In genomic region chr18:23711421-23711820, GRCh38 we compare ENCODE assay signal across 21 cellular contexts. TPM values are rescaled to one million over a fixed set of nuclear protein-coding genes. Genes with fewer than 3 reads are reported as not detected.
A peak's percentile ranks its signal among the peaks of the same experiment; 100 is the strongest.
DNase-seq lines count a peak whose midpoint lies in the region; ATAC-seq, FAIRE-seq and TF ChIP-seq lines count a peak whose summit lies in the region.
"Had no signal": no experiment of that assay in that cellular context is flagged by ENCODE, and none has a peak within 500 bp of the region (broad histone marks: within the 10 kb centered on the region; RNA-seq: fewer than 3 reads in every experiment).

No MANE protein-coding gene starts in this region.

- no peak overlapping the region for H3K4me3 Mint-ChIP-seq in stimulated activated naive B cell treated with anti-CD40 and anti-IgM and Interleukin-4, amounts not matched to agents 10 μg/mL and 1 μg/mL and 100 μg/mL, for 72 hours
- H3K4me3 Mint-ChIP-seq: CD4-positive, CD25-positive, alpha-beta regulatory T cell; CD8-positive, alpha-beta memory T cell; HFFc6; IgD-negative memory B cell had no signal

- no peaks in the 10 kb centered on the region for H3K36me3 ChIP-seq in KMS-11 (ENCODE audit: insufficient read depth)
- H3K36me3 ChIP-seq in uterus, result no peaks in the 10 kb centered on the region
- H3K36me3 ChIP-seq: BE2C had no signal

- no peaks in the 10 kb centered on the region for H3K79me2 ChIP-seq in KMS-11 (ENCODE audit: insufficient read depth, low read depth)

- no peak overlapping the region for H3K27ac Mint-ChIP-seq in stimulated activated naive B cell treated with anti-CD40 and anti-IgM and Interleukin-4, amounts not matched to agents 10 μg/mL and 1 μg/mL and 100 μg/mL, for 72 hours
- H3K27ac Mint-ChIP-seq: CD8-positive, alpha-beta memory T cell; HFFc6; IgD-negative memory B cell had no signal

- H3K4me3 ChIP-seq in A549 (no peak overlapping the region), KMS-11 (IDR thresholded peaks at IDR 0.05; ENCODE audit: insufficient read depth, low read depth, low read length) (no peak overlapping the region), uterus (no peak overlapping the region)

- intact Hi-C loops in uterus (cut with DNase I; ENCODE audit: low total_unique reads), result no loop called here

- peaks cover 3 to 4% of the 10 kb centered on the region in 2 donors for H3K9me3 Mint-ChIP-seq in stimulated activated naive B cell treated with anti-CD40 and anti-IgM and Interleukin-4, amounts not matched to agents 10 μg/mL and 1 μg/mL and 100 μg/mL, for 72 hours

- DNase-seq in A549 (ENCODE audit: low read depth in 1 of 2, low spot score in 1 of 2), result no peak
- DNase-seq in left lobe of liver (ENCODE audit: low spot score), result no peak
- no peak for DNase-seq in uterus
- DNase-seq in hepatic stellate cell (ENCODE audit: low spot score), result no peak
- DNase-seq in stimulated activated naive B cell treated with anti-CD40 and anti-IgM and Interleukin-4, amounts not matched to agents 10 μg/mL and 1 μg/mL and 100 μg/mL, for 72 hours, result no peak
- DNase-seq: ACHN; BE2C; C1 segment of cervical spinal cord; CD4-positive, CD25-positive, alpha-beta regulatory T cell; CD8-positive, alpha-beta memory T cell; COR-L47; GOT3; H7; HFFc6 had no signal

- CTCF ChIA-PET in A549 (lab: Yijun Ruan, JAX), result interaction anchor here (0.6 to 2.1 kb wide), 4 partner anchors 8 to 100 kb away, joined by 3 to 10 read pairs (median 5); partner anchors contain the start of gene LAMA3

- H2AFZ ChIP-seq in KMS-11 (ENCODE audit: low read depth), result no peak overlapping the region

- TF ChIP-seq RAD21 in A549 (conservative IDR thresholded peaks at IDR 0.05 in 1 of 2, IDR thresholded peaks at IDR 0.05 in 1 of 2), result no peak

- peaks cover 8% of the 10 kb centered on the region; the same call in 2 of the 3 replicates for H3K9me3 ChIP-seq in A549
- H3K9me3 ChIP-seq in uterus, result peaks cover 0 to 5% of the 10 kb centered on the region in 2 donors
- H3K9me3 ChIP-seq: BE2C had no signal

- no peaks in the 10 kb centered on the region for H4K20me1 ChIP-seq in KMS-11 (ENCODE audit: insufficient read depth)

- TF ChIP-seq EP300 in A549 (IDR thresholded peaks at IDR 0.05), result no peak

- no peak for FAIRE-seq in A549 (lab: Jason Lieb, UNC)
- FAIRE-seq: GM12891, HTR-8/SVneo had no signal

- 93% methylated on average over 1 of the region's 1 CpG for WGBS in A549 (ENCODE audit: missing lambda C conversion rate)

- peaks cover 6 to 7% of the 10 kb centered on the region in 2 donors for H3K27me3 Mint-ChIP-seq in stimulated activated naive B cell treated with anti-CD40 and anti-IgM and Interleukin-4, amounts not matched to agents 10 μg/mL and 1 μg/mL and 100 μg/mL, for 72 hours

- no peaks in the 10 kb centered on the region for H3K36me3 Mint-ChIP-seq in stimulated activated naive B cell treated with anti-CD40 and anti-IgM and Interleukin-4, amounts not matched to agents 10 μg/mL and 1 μg/mL and 100 μg/mL, for 72 hours
- H3K36me3 Mint-ChIP-seq: CD4-positive, CD25-positive, alpha-beta regulatory T cell had no signal

- ATAC-seq in A549, result no peak
- peak; percentile 48 for ATAC-seq in left lobe of liver
- no peak for ATAC-seq in HG02623 (IDR thresholded peaks at IDR 0.05; ENCODE audit: unreplicated experiment)
- ATAC-seq in stimulated activated naive B cell treated with anti-CD40 and anti-IgM and Interleukin-4, amounts not matched to agents 10 μg/mL and 1 μg/mL and 100 μg/mL, for 72 hours (replicated peaks), result no peak
- ATAC-seq: HCT116 had no signal

- TF ChIP-seq POLR2A in A549 (IDR thresholded peaks at IDR 0.05; ENCODE audit: low read length) (no peak), uterus (IDR thresholded peaks at IDR 0.05) (no peak)

- H3K27ac ChIP-seq in A549, result peak overlapping the region; percentile 24 to 61; a peak in 4 of 6 replicates
- H3K27ac ChIP-seq in KMS-11, result no peak overlapping the region
- peak overlapping the region; percentile 17; the same call in 1 of the 2 replicates for H3K27ac ChIP-seq in VCaP
- no peak overlapping the region for H3K27ac ChIP-seq in uterus

- no peak overlapping the region for H3K9ac ChIP-seq in KMS-11

- H3K4me1 ChIP-seq in A549, result peaks cover 40% of the 10 kb centered on the region
- peaks cover 24% of the 10 kb centered on the region for H3K4me1 ChIP-seq in KMS-11 (ENCODE audit: low read depth, poor library complexity, severe bottlenecking)
- no peaks in the 10 kb centered on the region for H3K4me1 ChIP-seq in uterus
- H3K4me1 ChIP-seq: BE2C had no signal

- H3K4me2 ChIP-seq in A549 (peak overlapping the region; percentile 61), KMS-11 (peak overlapping the region; percentile 27; the same call in 1 of the 2 replicates)

- no peaks in the 10 kb centered on the region for H3K27me3 ChIP-seq in KMS-11 (ENCODE audit: insufficient read depth, low read depth)
- no peaks in the 10 kb centered on the region for H3K27me3 ChIP-seq in uterus
- H3K27me3 ChIP-seq: BE2C had no signal

- POLR2A ChIA-PET in A549 (lab: Yijun Ruan, JAX), result no interaction called here

- no peak for TF ChIP-seq CTCF in A549 (IDR thresholded peaks at IDR 0.05)
- TF ChIP-seq CTCF in KMS-11 (conservative IDR thresholded peaks at IDR 0.05; ENCODE audit: low read depth, low read length), result no peak
- TF ChIP-seq CTCF in VCaP (conservative IDR thresholded peaks at IDR 0.05), result no peak
- TF ChIP-seq CTCF in uterus (IDR thresholded peaks at IDR 0.05), result no peak

- peaks cover 0 to 2% of the 10 kb centered on the region in 2 donors for H3K4me1 Mint-ChIP-seq in stimulated activated naive B cell treated with anti-CD40 and anti-IgM and Interleukin-4, amounts not matched to agents 10 μg/mL and 1 μg/mL and 100 μg/mL, for 72 hours

TF ChIP-seq in A549, 52 proteins besides CTCF, POLR2A, EP300 and RAD21:
- no peak for TF ChIP-seq HDAC2 (IDR thresholded peaks at IDR 0.05)
- no peak for TF ChIP-seq CBX8 (IDR thresholded peaks at IDR 0.05)
- TF ChIP-seq BHLHE40 (IDR thresholded peaks at IDR 0.05; ENCODE audit: low read depth, low read length), result no peak
- no peak for TF ChIP-seq EHMT2 (IDR thresholded peaks at IDR 0.05; ENCODE audit: low read depth)
- no peak for TF ChIP-seq ZNF302 (CRISPR knock-in tag; IDR thresholded peaks at IDR 0.05)
- TF ChIP-seq HOXB5 (CRISPR knock-in tag; IDR thresholded peaks at IDR 0.05), result no peak
- TF ChIP-seq E2F6 (IDR thresholded peaks at IDR 0.05; ENCODE audit: borderline replicate concordance, low read depth), result no peak
- TF ChIP-seq NR3C1 (IDR thresholded peaks at IDR 0.05), result no peak
- no peak for TF ChIP-seq MAZ (IDR thresholded peaks at IDR 0.05; ENCODE audit: borderline replicate concordance, low read depth, low read length)
- no peak for TF ChIP-seq NFE2L2 (conservative IDR thresholded peaks at IDR 0.05; ENCODE audit: low read length)
- no peak for TF ChIP-seq RNF2 (IDR thresholded peaks at IDR 0.05; ENCODE audit: borderline replicate concordance, low read depth)
- TF ChIP-seq BCL3 (IDR thresholded peaks at IDR 0.05), result no peak
- TF ChIP-seq CEBPB (IDR thresholded peaks at IDR 0.05), result no peak
- TF ChIP-seq FOSB (CRISPR knock-in tag; IDR thresholded peaks at IDR 0.05), result no peak
- TF ChIP-seq RARB (CRISPR knock-in tag; IDR thresholded peaks at IDR 0.05), result no peak
- no peak for TF ChIP-seq NPAS2 (CRISPR knock-in tag; IDR thresholded peaks at IDR 0.05; ENCODE audit: borderline replicate concordance)
- TF ChIP-seq HES2 (IDR thresholded peaks at IDR 0.05), result no peak

RNA-seq across cellular contexts. Expression of gene LAMA3, which starts 22.2 kb away (rescaled TPM):
- polyA plus RNA-seq in A549 (2011; rRNA removed) (31.0 and 40.1 TPM in 2 replicates), A549 (2017; fragmentation: RNase III; extraction: RNeasy Plus Mini Kit Qiagen cat#74134 plus additional on column Dnase treatment) (18.2 to 24.1 TPM (median 19.4 TPM) in 3 replicates)
- 9.6 and 11.6 TPM in 2 replicates for polyA plus RNA-seq in A549 (2012; cell fraction: cytosol; rRNA removed)
- 26.8 and 38.7 TPM in 2 replicates for polyA plus RNA-seq in A549 (2012; cell fraction: nucleus; rRNA removed)
- polyA minus RNA-seq in A549 (2011; rRNA and poly(A)+ RNA removed), result 41.6 and 42.2 TPM in 2 replicates
- total RNA-seq in left lobe of liver (1.5 TPM), uterus (10 to 100 TPM; 46.5 to 75.4 (median 57.4) TPM)
- total RNA-seq: CD4-positive, CD25-positive, alpha-beta regulatory T cell; CD8-positive, alpha-beta memory T cell had no signal
- polyA plus RNA-seq: IgD-negative memory B cell had no signal

RNA-seq across cellular contexts. Expression of gene ANKRD29, which starts 48.7 kb away (rescaled TPM):
- 25.2 and 25.4 TPM in 2 replicates for polyA plus RNA-seq in A549 (2011; rRNA removed)
- polyA plus RNA-seq in A549 (2012; cell fraction: cytosol; rRNA removed), result 10.5 and 12.3 TPM in 2 replicates
- polyA plus RNA-seq in A549 (2012; cell fraction: nucleus; rRNA removed), result 13.5 and 15.5 TPM in 2 replicates
- polyA plus RNA-seq in A549 (2017; fragmentation: RNase III; extraction: RNeasy Plus Mini Kit Qiagen cat#74134 plus additional on column Dnase treatment), result 12.4 to 17.4 TPM (median 17.2 TPM) in 3 replicates
- 13.2 and 17.2 TPM in 2 replicates for polyA minus RNA-seq in A549 (2011; rRNA and poly(A)+ RNA removed)
- 0.33 TPM for total RNA-seq in left lobe of liver
- 10 to 100 TPM; 10.8 to 33.4 (median 15.9) TPM for total RNA-seq in uterus
- total RNA-seq: CD4-positive, CD25-positive, alpha-beta regulatory T cell; CD8-positive, alpha-beta memory T cell had no signal
- polyA plus RNA-seq: CD8-positive, alpha-beta memory T cell; IgD-negative memory B cell had no signal

Comparison
In these comparisons a context has a peak if more than half of its experiments do, and no peak if none do; other contexts are left out.
1. H3K27ac ChIP-seq: peak in A549 (2 of 2) and VCaP (single experiment); none in KMS-11 (single experiment) and uterus (0 of 2).
2. RNA of gene LAMA3, which starts 22.2 kb away (total RNA-seq): 46.5 to 75.4 TPM in uterus; 1.5 TPM in left lobe of liver (single experiment); every median in the first group is over 10 times any median in the second.